In genomic region chr13:114105351-114106225, GRCh38 we compare ENCODE assay signal across 16 cellular contexts. TPM values are rescaled to one million over a fixed set of nuclear protein-coding genes. Genes with fewer than 3 reads are reported as not detected.
DNase-seq lines count a peak whose midpoint lies in the region; ATAC-seq, FAIRE-seq and TF ChIP-seq lines count a peak whose summit lies in the region.
"Had no signal": no experiment of that assay in that cellular context is flagged by ENCODE, and none has a peak within 500 bp of the region (broad histone marks: within the 10 kb centered on the region; RNA-seq: fewer than 3 reads in every experiment).

No MANE protein-coding gene starts in this region.

- H3K27ac ChIP-seq in astrocyte (ENCODE audit: low read depth, low read length): peak overlapping the region; percentile 47
- H3K27ac ChIP-seq: A549 had no signal

- DNase-seq in activated CD8-positive, alpha-beta memory T cell treated with anti-CD3 and anti-CD28 coated beads, Interleukin-2, amount 50 U/mL, for 4 hours: peak; percentile 14
- DNase-seq in activated CD8-positive, alpha-beta memory T cell treated with anti-CD3 and anti-CD28 coated beads, Interleukin-2, amount 10 ng/mL, durations not matched to agents 7 days and 5 days: no peak
- no peak for DNase-seq in astrocyte (ENCODE audit: low read depth)
- DNase-seq in mesenteric fat pad (ENCODE audit: low spot score): peak; percentile 87
- DNase-seq in Ammon's horn (ENCODE audit: low spot score): no peak
- DNase-seq in stimulated activated CD4-positive, alpha-beta T cell treated with anti-CD3 and anti-CD28 coated beads, Interleukin-12 subunit alpha, Interleukin-12 subunit beta, amount 100 ng/mL, for 4 hours: no peak
- DNase-seq: GDM1; MG63; NK-92 treated with Interleukin-12 subunit alpha and Interleukin-12 subunit beta, amount 100 ng/mL, for 24 hours; stimulated activated CD4-positive, alpha-beta T cell treated with anti-CD3 and anti-CD28 coated beads, Interleukin-1b, Interleukin-23, amount 100 ng/mL, for 48 hours had no signal

- CTCF ChIA-PET in activated CD8-positive, alpha-beta memory T cell treated with anti-CD3 and anti-CD28 coated beads, Interleukin-2, amount 10 ng/mL, durations not matched to agents 7 days and 5 days (lab: Charles Lee): interaction anchor here (0.6 kb wide), 1 partner anchor 11 kb away, joined by 3 read pairs; no protein-coding TSS in a partner anchor

- no peaks in the 10 kb centered on the region for H3K36me3 ChIP-seq in astrocyte (ENCODE audit: insufficient read depth, low read length)
- H3K36me3 ChIP-seq: MG63, thoracic aorta had no signal

- peak overlapping the region; percentile 52 for H3K4me2 ChIP-seq in astrocyte (ENCODE audit: low read length)
- H3K4me2 ChIP-seq: A549 had no signal

- H3K4me1 ChIP-seq in astrocyte (ENCODE audit: insufficient read depth, low read length): peaks cover 49% of the 10 kb centered on the region

- H3K9me3 ChIP-seq in astrocyte (ENCODE audit: insufficient read depth, low read depth, low read length): no peaks in the 10 kb centered on the region
- H3K9me3 ChIP-seq: A549, MG63, thoracic aorta had no signal

- H3K27me3 Mint-ChIP-seq in activated CD8-positive, alpha-beta memory T cell treated with anti-CD3 and anti-CD28 coated beads, Interleukin-2, amount 10 ng/mL, durations not matched to agents 7 days and 5 days: no peaks in the 10 kb centered on the region
- no peaks in the 10 kb centered on the region for H3K27me3 Mint-ChIP-seq in astrocyte (ENCODE audit: low read depth, unreplicated experiment)
- no peaks in the 10 kb centered on the region for H3K27me3 Mint-ChIP-seq in stimulated activated naive CD8-positive, alpha-beta T cell treated with anti-CD3 and anti-CD28 coated beads, Interleukin-15, Interleukin-2, amounts not matched to agents 100 ng/mL and 50 ng/mL, for 24 hours
- H3K27me3 Mint-ChIP-seq: memory B cell had no signal

- peaks cover 91% of the 10 kb centered on the region for H4K20me1 ChIP-seq in astrocyte (ENCODE audit: insufficient read depth, low read length)

- H3K36me3 Mint-ChIP-seq in activated CD8-positive, alpha-beta memory T cell treated with anti-CD3 and anti-CD28 coated beads, Interleukin-2, amount 10 ng/mL, durations not matched to agents 7 days and 5 days: peaks cover 9% of the 10 kb centered on the region
- H3K36me3 Mint-ChIP-seq in astrocyte (ENCODE audit: low read depth, unreplicated experiment): peaks cover 8% of the 10 kb centered on the region
- peaks cover 13% of the 10 kb centered on the region for H3K36me3 Mint-ChIP-seq in stimulated activated naive CD8-positive, alpha-beta T cell treated with anti-CD3 and anti-CD28 coated beads, Interleukin-15, Interleukin-2, amounts not matched to agents 100 ng/mL and 50 ng/mL, for 24 hours (ENCODE audit: low read depth)

- ATAC-seq in activated CD8-positive, alpha-beta memory T cell treated with anti-CD3 and anti-CD28 coated beads, Interleukin-2, amount 10 ng/mL, durations not matched to agents 7 days and 5 days: no peak
- no peak for ATAC-seq in HG02678 (IDR thresholded peaks at IDR 0.05; ENCODE audit: unreplicated experiment)
- ATAC-seq: A549 had no signal

- H3K9me3 Mint-ChIP-seq in activated CD8-positive, alpha-beta memory T cell treated with anti-CD3 and anti-CD28 coated beads, Interleukin-2, amount 10 ng/mL, durations not matched to agents 7 days and 5 days (ENCODE audit: low read depth): no peaks in the 10 kb centered on the region
- peaks cover 2% of the 10 kb centered on the region for H3K9me3 Mint-ChIP-seq in astrocyte (ENCODE audit: unreplicated experiment)
- no peaks in the 10 kb centered on the region for H3K9me3 Mint-ChIP-seq in stimulated activated naive CD8-positive, alpha-beta T cell treated with anti-CD3 and anti-CD28 coated beads, Interleukin-15, Interleukin-2, amounts not matched to agents 100 ng/mL and 50 ng/mL, for 24 hours
- H3K9me3 Mint-ChIP-seq: memory B cell had no signal

- H2AFZ ChIP-seq in astrocyte (ENCODE audit: low read depth, low read length): no peak overlapping the region

- H3K27ac Mint-ChIP-seq in activated CD8-positive, alpha-beta memory T cell treated with anti-CD3 and anti-CD28 coated beads, Interleukin-2, amount 10 ng/mL, durations not matched to agents 7 days and 5 days: no peak overlapping the region
- peak overlapping the region; percentile 88 for H3K27ac Mint-ChIP-seq in astrocyte (ENCODE audit: unreplicated experiment)
- peak overlapping the region; percentile 79 for H3K27ac Mint-ChIP-seq in stimulated activated naive CD8-positive, alpha-beta T cell treated with anti-CD3 and anti-CD28 coated beads, Interleukin-15, Interleukin-2, amounts not matched to agents 100 ng/mL and 50 ng/mL, for 24 hours

- peaks cover 28% of the 10 kb centered on the region for H3K4me1 Mint-ChIP-seq in activated CD8-positive, alpha-beta memory T cell treated with anti-CD3 and anti-CD28 coated beads, Interleukin-2, amount 10 ng/mL, durations not matched to agents 7 days and 5 days
- H3K4me1 Mint-ChIP-seq in astrocyte (ENCODE audit: low read depth, unreplicated experiment): peaks cover 46% of the 10 kb centered on the region
- peaks cover 76% of the 10 kb centered on the region for H3K4me1 Mint-ChIP-seq in stimulated activated naive CD8-positive, alpha-beta T cell treated with anti-CD3 and anti-CD28 coated beads, Interleukin-15, Interleukin-2, amounts not matched to agents 100 ng/mL and 50 ng/mL, for 24 hours (ENCODE audit: low read depth)

- no peak for TF ChIP-seq CTCF in astrocyte (IDR thresholded peaks at IDR 0.05; ENCODE audit: insufficient read depth, low read depth, low read length)

- no peak overlapping the region for H3K4me3 ChIP-seq in astrocyte (ENCODE audit: insufficient read depth, low read depth, low read length)
- H3K4me3 ChIP-seq: A549, MG63, thoracic aorta had no signal

- peaks cover 94% of the 10 kb centered on the region for H3K79me2 ChIP-seq in astrocyte (ENCODE audit: insufficient read depth, low read length)

- FAIRE-seq in astrocyte (lab: Jason Lieb, UNC): no peak
- FAIRE-seq: A549, frontal cortex had no signal

- H3K4me3 Mint-ChIP-seq in activated CD8-positive, alpha-beta memory T cell treated with anti-CD3 and anti-CD28 coated beads, Interleukin-2, amount 10 ng/mL, durations not matched to agents 7 days and 5 days: no peak overlapping the region
- peak overlapping the region; percentile 58 for H3K4me3 Mint-ChIP-seq in astrocyte (ENCODE audit: unreplicated experiment)
- peak overlapping the region; percentile 9 for H3K4me3 Mint-ChIP-seq in stimulated activated naive CD8-positive, alpha-beta T cell treated with anti-CD3 and anti-CD28 coated beads, Interleukin-15, Interleukin-2, amounts not matched to agents 100 ng/mL and 50 ng/mL, for 24 hours

- no peaks in the 10 kb centered on the region for H3K27me3 ChIP-seq in astrocyte (ENCODE audit: insufficient read depth, low read length)
- H3K27me3 ChIP-seq: MG63 had no signal

- peak overlapping the region; percentile 37 for H3K9ac ChIP-seq in astrocyte (ENCODE audit: low read length)

RNA-seq across cellular contexts. Expression of gene RASA3, which starts 26.8 kb away (rescaled TPM):
- total RNA-seq in activated CD8-positive, alpha-beta memory T cell treated with anti-CD3 and anti-CD28 coated beads, Interleukin-2, amount 10 ng/mL, durations not matched to agents 7 days and 5 days: 10 to 100 TPM; 16.3 to 49.2 TPM
- total RNA-seq in astrocyte (41.1 and 41.4 TPM in 2 replicates), mesenteric fat pad (102 TPM)

Comparison
In these comparisons a context has a peak if more than half of its experiments do, and no peak if none do; other contexts are left out.
1. DNase-seq: peak in activated CD8-positive, alpha-beta memory T cell treated with anti-CD3 and anti-CD28 coated beads, Interleukin-2, amount 50 U/mL, for 4 hours (single experiment) and mesenteric fat pad (single experiment); none in activated CD8-positive, alpha-beta memory T cell treated with anti-CD3 and anti-CD28 coated beads, Interleukin-2, amount 10 ng/mL, durations not matched to agents 7 days and 5 days (single experiment), astrocyte (single experiment), Ammon's horn (single experiment) and stimulated activated CD4-positive, alpha-beta T cell treated with anti-CD3 and anti-CD28 coated beads, Interleukin-12 subunit alpha, Interleukin-12 subunit beta, amount 100 ng/mL, for 4 hours (single experiment).